In the genomic region with DNA sequence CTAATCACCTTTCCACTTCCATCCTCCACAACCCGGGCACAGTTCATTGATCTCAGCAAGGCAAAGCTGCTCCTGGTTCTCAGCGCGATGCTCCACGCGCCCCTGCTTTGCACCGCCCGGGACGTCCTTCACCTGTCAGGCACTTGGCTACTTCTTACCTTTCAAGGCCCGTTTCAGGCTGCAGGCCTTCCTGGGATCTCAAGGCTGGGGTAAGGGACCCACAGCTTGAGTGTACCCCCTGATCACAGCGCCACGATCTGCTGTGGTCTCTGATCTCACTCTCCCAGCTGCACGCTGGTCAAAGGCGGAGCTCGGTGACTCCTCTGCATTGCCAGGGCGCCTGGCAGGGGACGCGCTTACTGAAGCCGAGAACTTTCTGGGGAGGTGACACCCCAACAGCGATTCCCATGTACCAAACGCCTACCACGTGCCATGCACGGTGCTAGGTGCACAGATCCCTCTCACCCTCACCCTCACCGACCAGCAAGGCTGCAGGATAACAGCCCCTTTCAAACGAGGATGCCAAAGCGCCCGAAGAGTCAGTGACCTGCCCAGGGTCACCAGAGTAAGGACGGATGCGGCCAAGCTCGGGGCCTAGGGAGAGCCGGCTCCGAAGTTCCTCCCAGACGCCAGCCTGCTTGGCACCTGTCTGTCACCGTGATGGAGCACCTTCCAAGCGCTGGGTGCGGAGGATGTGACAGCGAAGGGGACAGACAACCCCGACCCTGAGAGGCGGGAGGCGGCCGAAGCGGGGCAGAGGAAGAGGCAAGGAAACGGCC, we compare ENCODE assay signal across 1 cellular context.
TF ChIP-seq lines count a peak whose summit lies in the region.

No MANE protein-coding gene starts in this region.

TF ChIP-seq in A549, 52 proteins besides CTCF, POLR2A, EP300 and RAD21 (continued from another document):
- TF ChIP-seq, protein P1, sequence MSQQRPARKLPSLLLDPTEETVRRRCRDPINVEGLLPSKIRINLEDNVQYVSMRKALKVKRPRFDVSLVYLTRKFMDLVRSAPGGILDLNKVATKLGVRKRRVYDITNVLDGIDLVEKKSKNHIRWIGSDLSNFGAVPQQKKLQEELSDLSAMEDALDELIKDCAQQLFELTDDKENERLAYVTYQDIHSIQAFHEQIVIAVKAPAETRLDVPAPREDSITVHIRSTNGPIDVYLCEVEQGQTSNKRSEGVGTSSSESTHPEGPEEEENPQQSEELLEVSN (IDR thresholded peaks at IDR 0.05; ENCODE audit: borderline replicate concordance, low read depth): peak; percentile 66; the same call in 1 of the 2 replicates
